In genomic region chr3:183824761-183825379, GRCh38 we compare ENCODE assay signal across 8 cellular contexts. TPM values are rescaled to one million over a fixed set of nuclear protein-coding genes. Genes with fewer than 3 reads are reported as not detected.
DNase-seq lines count a peak whose midpoint lies in the region; ATAC-seq and TF ChIP-seq lines count a peak whose summit lies in the region.

No MANE protein-coding gene starts in this region.

- no peaks in the 10 kb centered on the region for H3K79me2 ChIP-seq in osteoblast (ENCODE audit: insufficient read depth, low read length)

- H3K9me3 Mint-ChIP-seq in activated T-helper 1 cell treated with anti-CD3 and anti-CD28 coated beads, Interleukin-12 subunit alpha, Interleukin-12 subunit beta, Interleukin-2, Interleukin-4 antibody, amounts not matched to agents 30 ng/mL and 10 ng/mL and 1 ng/mL, durations not matched to agents 14 hours and 24 hours and 36 hours = no peaks in the 10 kb centered on the region
- peaks cover 22% of the 10 kb centered on the region for H3K9me3 Mint-ChIP-seq in glutamatergic neuron (ENCODE audit: unreplicated experiment)

- no peak for TF ChIP-seq CTCF in glutamatergic neuron (IDR thresholded peaks at IDR 0.05; ENCODE audit: partially characterized antibody, unreplicated experiment)
- TF ChIP-seq CTCF in osteoblast (IDR thresholded peaks at IDR 0.05; ENCODE audit: extremely low read depth, low read depth, low read length) = no peak

- no peak overlapping the region for H3K27ac Mint-ChIP-seq in activated T-helper 1 cell treated with anti-CD3 and anti-CD28 coated beads, Interleukin-12 subunit alpha, Interleukin-12 subunit beta, Interleukin-2, Interleukin-4 antibody, amounts not matched to agents 30 ng/mL and 10 ng/mL and 1 ng/mL, durations not matched to agents 14 hours and 24 hours and 36 hours
- H3K27ac Mint-ChIP-seq in glutamatergic neuron (ENCODE audit: unreplicated experiment) = no peak overlapping the region

- no peaks in the 10 kb centered on the region for H3K27me3 ChIP-seq in osteoblast (ENCODE audit: insufficient read depth, low read length)

- H3K36me3 Mint-ChIP-seq in activated T-helper 1 cell treated with anti-CD3 and anti-CD28 coated beads, Interleukin-12 subunit alpha, Interleukin-12 subunit beta, Interleukin-2, Interleukin-4 antibody, amounts not matched to agents 30 ng/mL and 10 ng/mL and 1 ng/mL, durations not matched to agents 14 hours and 24 hours and 36 hours (ENCODE audit: low read depth) = peaks cover 9% of the 10 kb centered on the region
- peaks cover 4% of the 10 kb centered on the region for H3K36me3 Mint-ChIP-seq in glutamatergic neuron (ENCODE audit: unreplicated experiment)

- no peaks in the 10 kb centered on the region for H3K9me3 ChIP-seq in osteoblast (ENCODE audit: low read depth, low read length)

- H4K20me1 ChIP-seq in osteoblast (ENCODE audit: insufficient read depth, low read length) = no peaks in the 10 kb centered on the region

- no peak for ATAC-seq in GM18867 (IDR thresholded peaks at IDR 0.05; ENCODE audit: unreplicated experiment)

- peak overlapping the region; percentile 51 for H2AFZ ChIP-seq in osteoblast (ENCODE audit: low read length)

- H3K4me3 Mint-ChIP-seq in activated T-helper 1 cell treated with anti-CD3 and anti-CD28 coated beads, Interleukin-12 subunit alpha, Interleukin-12 subunit beta, Interleukin-2, Interleukin-4 antibody, amounts not matched to agents 30 ng/mL and 10 ng/mL and 1 ng/mL, durations not matched to agents 14 hours and 24 hours and 36 hours = peak overlapping the region; percentile 78
- H3K4me3 Mint-ChIP-seq in glutamatergic neuron (ENCODE audit: unreplicated experiment) = peak overlapping the region; percentile 87

- no peak overlapping the region for H3K27ac ChIP-seq in osteoblast (ENCODE audit: low read depth, low read length)

- peak overlapping the region; percentile 78 for H3K4me3 ChIP-seq in osteoblast (ENCODE audit: insufficient read depth, low read length)

- intact Hi-C loops in activated T-helper 1 cell treated with anti-CD3 and anti-CD28 coated beads, Interleukin-12 subunit alpha, Interleukin-12 subunit beta, Interleukin-2, Interleukin-4 antibody, amounts not matched to agents 30 ng/mL and 10 ng/mL and 1 ng/mL, durations not matched to agents 14 hours and 24 hours and 36 hours (cut with micrococcal nuclease) = loop anchor here (1.0 kb wide), 1 partner anchor 59 kb away; the partner anchor contains the start of gene PARL

- peaks cover 11% of the 10 kb centered on the region for H3K27me3 Mint-ChIP-seq in activated T-helper 1 cell treated with anti-CD3 and anti-CD28 coated beads, Interleukin-12 subunit alpha, Interleukin-12 subunit beta, Interleukin-2, Interleukin-4 antibody, amounts not matched to agents 30 ng/mL and 10 ng/mL and 1 ng/mL, durations not matched to agents 14 hours and 24 hours and 36 hours (ENCODE audit: insufficient read depth)
- H3K27me3 Mint-ChIP-seq in glutamatergic neuron (ENCODE audit: unreplicated experiment) = peaks cover 18% of the 10 kb centered on the region

- H3K4me1 Mint-ChIP-seq in activated T-helper 1 cell treated with anti-CD3 and anti-CD28 coated beads, Interleukin-12 subunit alpha, Interleukin-12 subunit beta, Interleukin-2, Interleukin-4 antibody, amounts not matched to agents 30 ng/mL and 10 ng/mL and 1 ng/mL, durations not matched to agents 14 hours and 24 hours and 36 hours (ENCODE audit: low read depth) = peaks cover 9% of the 10 kb centered on the region
- peaks cover 46% of the 10 kb centered on the region for H3K4me1 Mint-ChIP-seq in glutamatergic neuron (ENCODE audit: low read depth, unreplicated experiment)

- DNase-seq in stimulated activated CD4-positive, alpha-beta T cell treated with anti-CD3 and anti-CD28 coated beads, Interleukin-15, amount 100 ng/mL, for 24 hours = peak; percentile 42
- no peak for DNase-seq in stimulated activated CD4-positive, alpha-beta T cell treated with anti-CD3 and anti-CD28 coated beads, Interleukin-2, amount 100 ng/mL, for 48 hours
- DNase-seq in HK-2 (ENCODE audit: unreplicated experiment) (peak; percentile 48), glutamatergic neuron (peak; percentile 53), osteoblast (ENCODE audit: insufficient read length, low spot score, missing footprints) (peak; percentile 95)
- DNase-seq in activated T-helper 1 cell treated with anti-CD3 and anti-CD28 coated beads, Interleukin-12 subunit alpha, Interleukin-12 subunit beta, Interleukin-2, Interleukin-4 antibody, amounts not matched to agents 30 ng/mL and 10 ng/mL and 1 ng/mL, durations not matched to agents 14 hours and 24 hours and 36 hours (ENCODE audit: low spot score) = no peak
- no peak for DNase-seq in central memory CD4-positive, alpha-beta T cell

- peaks cover 6% of the 10 kb centered on the region for H3K4me1 ChIP-seq in osteoblast (ENCODE audit: insufficient read depth, low read length)

- H3K36me3 ChIP-seq in osteoblast (ENCODE audit: insufficient read depth, low read length) = peaks cover 8% of the 10 kb centered on the region

- H3K4me2 ChIP-seq in osteoblast (ENCODE audit: insufficient read depth, low read length) = peak overlapping the region; percentile 85

RNA-seq across cellular contexts. Expression of gene MAP6D1, which starts 0.5 kb away (rescaled TPM):
- 2.1 and 2.2 TPM in 2 replicates for total RNA-seq in activated T-helper 1 cell treated with anti-CD3 and anti-CD28 coated beads, Interleukin-12 subunit alpha, Interleukin-12 subunit beta, Interleukin-2, Interleukin-4 antibody, amounts not matched to agents 30 ng/mL and 10 ng/mL and 1 ng/mL, durations not matched to agents 14 hours and 24 hours and 36 hours
- total RNA-seq in glutamatergic neuron (ENCODE audit: unreplicated experiment) (10.2 TPM), osteoblast (0.59 and 2.2 TPM in 2 replicates)

RNA-seq across cellular contexts. Expression of gene PARL, which starts 59.8 kb away (rescaled TPM):
- total RNA-seq in activated T-helper 1 cell treated with anti-CD3 and anti-CD28 coated beads, Interleukin-12 subunit alpha, Interleukin-12 subunit beta, Interleukin-2, Interleukin-4 antibody, amounts not matched to agents 30 ng/mL and 10 ng/mL and 1 ng/mL, durations not matched to agents 14 hours and 24 hours and 36 hours = 93.7 and 98.2 TPM in 2 replicates
- total RNA-seq in glutamatergic neuron (ENCODE audit: unreplicated experiment) (58.5 TPM), osteoblast (26.8 and 34.0 TPM in 2 replicates)

Comparison
In these comparisons a context has a peak if more than half of its experiments do, and no peak if none do; other contexts are left out.
1. DNase-seq: peak in stimulated activated CD4-positive, alpha-beta T cell treated with anti-CD3 and anti-CD28 coated beads, Interleukin-15, amount 100 ng/mL, for 24 hours (single experiment), HK-2 (single experiment), glutamatergic neuron (single experiment) and osteoblast (single experiment); none in stimulated activated CD4-positive, alpha-beta T cell treated with anti-CD3 and anti-CD28 coated beads, Interleukin-2, amount 100 ng/mL, for 48 hours (0 of 2), activated T-helper 1 cell treated with anti-CD3 and anti-CD28 coated beads, Interleukin-12 subunit alpha, Interleukin-12 subunit beta, Interleukin-2, Interleukin-4 antibody, amounts not matched to agents 30 ng/mL and 10 ng/mL and 1 ng/mL, durations not matched to agents 14 hours and 24 hours and 36 hours (single experiment) and central memory CD4-positive, alpha-beta T cell (single experiment).